In the genomic region with DNA sequence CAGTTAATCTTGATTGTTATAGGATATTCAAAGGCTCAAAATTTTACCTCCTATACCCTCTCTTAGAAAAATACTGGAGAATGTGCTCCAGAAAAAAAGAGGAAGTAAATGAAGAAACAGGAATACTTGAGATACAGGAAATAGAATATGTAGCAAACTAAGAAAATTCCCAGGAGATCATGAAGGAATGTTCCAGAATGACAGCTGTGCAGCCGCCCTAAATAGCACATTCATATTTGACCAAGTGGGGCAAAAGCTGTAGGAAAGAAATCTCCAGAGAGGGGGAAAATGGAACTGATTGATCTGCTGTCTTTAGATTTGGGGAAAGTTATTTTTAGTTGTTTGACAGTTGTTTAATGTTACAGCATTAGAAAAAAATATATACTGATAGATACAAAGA, we compare ENCODE assay signal across 26 cellular contexts.
"Had no signal": no experiment of that assay in that cellular context is flagged by ENCODE, and none has a peak within 500 bp of the region (broad histone marks: within the 10 kb centered on the region; RNA-seq: fewer than 3 reads in every experiment).

No MANE protein-coding gene starts in this region.

- H3K27ac ChIP-seq: cardiac muscle cell, esophagus muscularis mucosa, neural progenitor cell, sigmoid colon, spleen, vagina had no signal

- H3K9ac ChIP-seq: neural progenitor cell had no signal

- H3K36me3 ChIP-seq: cardiac muscle cell, esophagus muscularis mucosa, neural progenitor cell, sigmoid colon, spleen, thoracic aorta, vagina had no signal

- H3K9me3 ChIP-seq: esophagus muscularis mucosa, sigmoid colon, thoracic aorta, vagina had no signal

- H3K4me1 ChIP-seq: esophagus muscularis mucosa, neural progenitor cell, sigmoid colon, spleen, vagina had no signal

- H3K27me3 ChIP-seq: cardiac muscle cell, esophagus muscularis mucosa, neural progenitor cell, sigmoid colon, spleen, vagina had no signal

- H3K4me1 Mint-ChIP-seq: activated naive CD8-positive, alpha-beta T cell treated with anti-CD3 and anti-CD28 coated beads, Interleukin-2, amount 10 ng/mL, durations not matched to agents 7 days and 5 days; naive thymus-derived CD8-positive, alpha-beta T cell; neural progenitor cell had no signal

- H3K4me3 Mint-ChIP-seq: activated CD4-positive, alpha-beta memory T cell treated with anti-CD3 and anti-CD28 coated beads for 36 hours; activated naive CD4-positive, alpha-beta T cell treated with anti-CD3 and anti-CD28 coated beads for 36 hours; activated naive CD8-positive, alpha-beta T cell treated with anti-CD3 and anti-CD28 coated beads, Interleukin-2, amount 10 ng/mL, durations not matched to agents 7 days and 5 days; activated T-cell treated with anti-CD3 and anti-CD28 coated beads, Interleukin-2, amount 50 U/mL, for 72 hours; effector memory CD8-positive, alpha-beta T cell; naive thymus-derived CD8-positive, alpha-beta T cell; neural progenitor cell; T-helper 1 cell treated with Interleukin-12 subunit alpha and Interleukin-12 subunit beta and Interleukin-4 antibody, amounts not matched to agents 30 μg/mL and 1 μg/mL, for 36 hours; type B pancreatic cell had no signal

- DNase-seq: activated CD4-positive, alpha-beta memory T cell treated with anti-CD3 and anti-CD28 coated beads for 36 hours; activated CD4-positive, alpha-beta T cell treated with anti-CD3 and anti-CD28 coated beads for 48 hours; activated effector memory CD4-positive, alpha-beta T cell treated with Interleukin-2 at 50 U/mL for 16 hours; activated naive CD4-positive, alpha-beta T cell treated with anti-CD3 and anti-CD28 coated beads for 36 hours; activated naive CD8-positive, alpha-beta T cell treated with anti-CD3 and anti-CD28 coated beads, Interleukin-2, amount 10 ng/mL, durations not matched to agents 7 days and 5 days; activated T-cell treated with anti-CD3 and anti-CD28 coated beads, Interleukin-2, amount 50 U/mL, for 72 hours; amygdala; effector memory CD8-positive, alpha-beta T cell; foreskin fibroblast; kidney; naive thymus-derived CD8-positive, alpha-beta T cell; retina; sigmoid colon; spleen; stimulated activated CD4-positive, alpha-beta T cell treated with anti-CD3 and anti-CD28 coated beads, Interleukin-4, amount 100 ng/mL, for 1 hour; stimulated activated naive CD4-positive, alpha-beta T cell; T1000 had no signal

- H3K27me3 Mint-ChIP-seq: activated CD4-positive, alpha-beta memory T cell treated with anti-CD3 and anti-CD28 coated beads for 36 hours; activated naive CD8-positive, alpha-beta T cell treated with anti-CD3 and anti-CD28 coated beads, Interleukin-2, amount 10 ng/mL, durations not matched to agents 7 days and 5 days; naive thymus-derived CD8-positive, alpha-beta T cell; progenitor cell of endocrine pancreas; type B pancreatic cell had no signal

- ATAC-seq: activated T-cell treated with anti-CD3 and anti-CD28 coated beads, Interleukin-2, amount 50 U/mL, for 72 hours; effector memory CD8-positive, alpha-beta T cell; naive thymus-derived CD8-positive, alpha-beta T cell had no signal

- H3K9me3 Mint-ChIP-seq: type B pancreatic cell had no signal

- H2AFZ ChIP-seq: neural progenitor cell had no signal

- H3K4me2 ChIP-seq: neural progenitor cell had no signal

- H3K27ac Mint-ChIP-seq: activated CD4-positive, alpha-beta memory T cell treated with anti-CD3 and anti-CD28 coated beads for 36 hours; activated naive CD4-positive, alpha-beta T cell treated with anti-CD3 and anti-CD28 coated beads for 36 hours; activated naive CD8-positive, alpha-beta T cell treated with anti-CD3 and anti-CD28 coated beads, Interleukin-2, amount 10 ng/mL, durations not matched to agents 7 days and 5 days; activated T-cell treated with anti-CD3 and anti-CD28 coated beads, Interleukin-2, amount 50 U/mL, for 72 hours; effector memory CD8-positive, alpha-beta T cell; naive thymus-derived CD8-positive, alpha-beta T cell; neural progenitor cell; progenitor cell of endocrine pancreas; T-helper 1 cell treated with Interleukin-12 subunit alpha and Interleukin-12 subunit beta and Interleukin-4 antibody, amounts not matched to agents 30 μg/mL and 1 μg/mL, for 36 hours; type B pancreatic cell had no signal

- H3K4me3 ChIP-seq: cardiac muscle cell, esophagus muscularis mucosa, lung, neural progenitor cell, sigmoid colon, spleen, thoracic aorta, vagina had no signal

- H3K36me3 Mint-ChIP-seq: neural progenitor cell, type B pancreatic cell had no signal
